ENCODE assay signal across 13 cellular contexts in the genomic region with DNA sequence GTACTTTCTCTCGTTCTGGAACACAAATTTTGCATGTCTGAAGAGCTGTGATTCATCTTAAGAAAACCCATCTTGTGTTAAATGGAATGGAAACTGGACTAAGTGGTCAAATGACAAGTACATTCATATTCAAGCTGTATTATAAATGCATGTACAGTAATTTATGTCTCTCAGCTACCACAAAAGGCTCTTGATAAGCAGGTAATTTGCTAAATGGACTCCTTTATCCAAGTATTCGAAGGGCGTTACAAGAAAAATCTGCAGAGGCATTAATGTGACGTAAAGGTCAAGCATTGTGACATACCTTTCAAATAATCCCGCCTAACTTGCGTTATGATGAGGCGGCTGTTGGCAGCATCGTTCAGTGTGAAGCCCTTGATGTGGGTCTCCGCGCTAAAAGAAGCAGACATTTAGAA.
DNase-seq lines count a peak whose midpoint lies in the region; ATAC-seq and TF ChIP-seq lines count a peak whose summit lies in the region.
"Had no signal": no experiment of that assay in that cellular context is flagged by ENCODE, and none has a peak within 500 bp of the region (broad histone marks: within the 10 kb centered on the region; RNA-seq: fewer than 3 reads in every experiment).

No MANE protein-coding gene starts in this region.

- ATAC-seq in HG02870 (IDR thresholded peaks at IDR 0.05; ENCODE audit: unreplicated experiment): peak; percentile 88
- no peak for ATAC-seq in GM18517 (IDR thresholded peaks at IDR 0.05; ENCODE audit: unreplicated experiment)
- no peak for ATAC-seq in HG03521 (IDR thresholded peaks at IDR 0.05; ENCODE audit: unreplicated experiment)

- H3K36me3 Mint-ChIP-seq in activated CD4-positive, alpha-beta memory T cell treated with anti-CD3 and anti-CD28 coated beads for 36 hours: peaks cover 47% of the 10 kb centered on the region
- H3K36me3 Mint-ChIP-seq in activated CD4-positive, alpha-beta memory T cell treated with anti-CD3 and anti-CD28 coated beads, Interleukin-2, amount 10 ng/mL, durations not matched to agents 7 days and 5 days (ENCODE audit: low read depth): peaks cover 51% of the 10 kb centered on the region

- H3K4me3 ChIP-seq in astrocyte of the spinal cord (ENCODE audit: low read depth, low read length) (no peak overlapping the region), retinal pigment epithelial cell (ENCODE audit: low read length) (no peak overlapping the region)

- CTCF ChIA-PET in activated CD4-positive, alpha-beta memory T cell treated with anti-CD3 and anti-CD28 coated beads for 36 hours (lab: Charles Lee): interaction anchor here (2.5 kb wide), 1 partner anchor 28 kb away, joined by 11 read pairs; no protein-coding TSS in a partner anchor
- CTCF ChIA-PET in activated CD4-positive, alpha-beta memory T cell treated with anti-CD3 and anti-CD28 coated beads, Interleukin-2, amount 10 ng/mL, durations not matched to agents 7 days and 5 days (lab: Charles Lee): interaction anchor here (1.5 kb wide), 1 partner anchor 27 kb away, joined by 5 read pairs; no protein-coding TSS in a partner anchor

- H3K9me3 Mint-ChIP-seq in activated CD4-positive, alpha-beta memory T cell treated with anti-CD3 and anti-CD28 coated beads for 36 hours: no peaks in the 10 kb centered on the region
- H3K9me3 Mint-ChIP-seq in activated CD4-positive, alpha-beta memory T cell treated with anti-CD3 and anti-CD28 coated beads, Interleukin-2, amount 10 ng/mL, durations not matched to agents 7 days and 5 days: no peaks in the 10 kb centered on the region
- H3K9me3 Mint-ChIP-seq: mesothelial cell of epicardium had no signal

- DNase-seq in activated CD4-positive, alpha-beta memory T cell treated with anti-CD3 and anti-CD28 coated beads for 36 hours: no peak
- no peak for DNase-seq in activated CD4-positive, alpha-beta memory T cell treated with anti-CD3 and anti-CD28 coated beads, Interleukin-2, amount 10 ng/mL, durations not matched to agents 7 days and 5 days
- DNase-seq in astrocyte of the spinal cord (ENCODE audit: low read depth, low spot score): peak; percentile 67
- peak; percentile 4 for DNase-seq in retinal pigment epithelial cell (ENCODE audit: low read depth)
- no peak for DNase-seq in erythroblast (lab: John Stamatoyannopoulos, UW)
- DNase-seq: activated effector memory CD4-positive, alpha-beta T cell treated with Interleukin-2 at 50 U/mL for 16 hours; Calu3; foreskin melanocyte; NCI-H446 had no signal

- TF ChIP-seq CTCF in astrocyte of the spinal cord (IDR thresholded peaks at IDR 0.05; ENCODE audit: low read depth, low read length) (no peak), retinal pigment epithelial cell (conservative IDR thresholded peaks at IDR 0.05; ENCODE audit: low read depth, low read length) (no peak)

- H3K27me3 Mint-ChIP-seq in activated CD4-positive, alpha-beta memory T cell treated with anti-CD3 and anti-CD28 coated beads for 36 hours: no peaks in the 10 kb centered on the region
- no peaks in the 10 kb centered on the region for H3K27me3 Mint-ChIP-seq in activated CD4-positive, alpha-beta memory T cell treated with anti-CD3 and anti-CD28 coated beads, Interleukin-2, amount 10 ng/mL, durations not matched to agents 7 days and 5 days

- H3K4me1 Mint-ChIP-seq in activated CD4-positive, alpha-beta memory T cell treated with anti-CD3 and anti-CD28 coated beads for 36 hours (ENCODE audit: low read depth): peaks cover 25% of the 10 kb centered on the region
- peaks cover 19% of the 10 kb centered on the region for H3K4me1 Mint-ChIP-seq in activated CD4-positive, alpha-beta memory T cell treated with anti-CD3 and anti-CD28 coated beads, Interleukin-2, amount 10 ng/mL, durations not matched to agents 7 days and 5 days
- H3K4me1 Mint-ChIP-seq: mesothelial cell of epicardium had no signal

- H3K27ac Mint-ChIP-seq in activated CD4-positive, alpha-beta memory T cell treated with anti-CD3 and anti-CD28 coated beads for 36 hours: peak overlapping the region; percentile 23
- no peak overlapping the region for H3K27ac Mint-ChIP-seq in activated CD4-positive, alpha-beta memory T cell treated with anti-CD3 and anti-CD28 coated beads, Interleukin-2, amount 10 ng/mL, durations not matched to agents 7 days and 5 days
- H3K27ac Mint-ChIP-seq: mesothelial cell of epicardium had no signal

- intact Hi-C loops in activated CD4-positive, alpha-beta memory T cell treated with anti-CD3 and anti-CD28 coated beads for 36 hours (cut with micrococcal nuclease): no loop called here

- no peak for TF ChIP-seq POLR2A in erythroblast (IDR thresholded peaks at IDR 0.05; ENCODE audit: low read length)

- POLR2A ChIA-PET in activated CD4-positive, alpha-beta memory T cell treated with anti-CD3 and anti-CD28 coated beads for 36 hours (lab: Charles Lee): interaction anchor here (0.6 to 1.3 kb wide), 2 partner anchors 22 to 76 kb away, joined by 3 read pairs; no protein-coding TSS in a partner anchor
- POLR2A ChIA-PET in activated CD4-positive, alpha-beta memory T cell treated with anti-CD3 and anti-CD28 coated beads, Interleukin-2, amount 10 ng/mL, durations not matched to agents 7 days and 5 days (lab: Charles Lee): no interaction called here

- H3K4me3 Mint-ChIP-seq in activated CD4-positive, alpha-beta memory T cell treated with anti-CD3 and anti-CD28 coated beads for 36 hours: no peak overlapping the region
- no peak overlapping the region for H3K4me3 Mint-ChIP-seq in activated CD4-positive, alpha-beta memory T cell treated with anti-CD3 and anti-CD28 coated beads, Interleukin-2, amount 10 ng/mL, durations not matched to agents 7 days and 5 days
- H3K4me3 Mint-ChIP-seq: mesothelial cell of epicardium had no signal

- in situ Hi-C loops in astrocyte of the spinal cord (cut with HindIII; ENCODE audit: low sequenced_read_pairs): no loop called here

Comparison
In these comparisons a context has a peak if more than half of its experiments do, and no peak if none do; other contexts are left out.
1. DNase-seq: peak in astrocyte of the spinal cord (single experiment) and retinal pigment epithelial cell (single experiment); none in activated CD4-positive, alpha-beta memory T cell treated with anti-CD3 and anti-CD28 coated beads for 36 hours (single experiment), activated CD4-positive, alpha-beta memory T cell treated with anti-CD3 and anti-CD28 coated beads, Interleukin-2, amount 10 ng/mL, durations not matched to agents 7 days and 5 days (single experiment) and erythroblast (0 of 2).